Comparison of ENCODE assay signal across 1 cellular context in the genomic region with DNA sequence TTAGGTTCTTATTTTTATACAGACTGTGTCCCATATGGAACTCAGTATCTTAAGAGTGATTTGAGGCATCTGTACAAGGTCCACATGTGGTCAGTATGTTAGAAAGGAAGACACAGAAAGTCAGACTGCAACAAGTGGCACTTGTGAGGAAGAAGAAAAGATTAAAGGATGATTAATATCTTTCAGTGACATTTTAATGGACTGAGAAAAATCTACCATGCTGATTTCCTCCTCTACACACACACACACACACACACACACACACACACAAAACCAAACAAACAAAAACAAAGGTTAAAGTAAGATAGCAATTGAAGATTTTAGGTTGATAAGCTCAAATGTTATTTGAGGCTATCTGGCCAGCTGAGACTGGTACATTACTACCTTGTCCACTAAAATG.
TF ChIP-seq lines count a peak whose summit lies in the region.

No MANE protein-coding gene starts in this region.

TF ChIP-seq in GM23338, 12 proteins besides CTCF, POLR2A, EP300 and RAD21 (continued from another document):
- TF ChIP-seq, protein P1, sequence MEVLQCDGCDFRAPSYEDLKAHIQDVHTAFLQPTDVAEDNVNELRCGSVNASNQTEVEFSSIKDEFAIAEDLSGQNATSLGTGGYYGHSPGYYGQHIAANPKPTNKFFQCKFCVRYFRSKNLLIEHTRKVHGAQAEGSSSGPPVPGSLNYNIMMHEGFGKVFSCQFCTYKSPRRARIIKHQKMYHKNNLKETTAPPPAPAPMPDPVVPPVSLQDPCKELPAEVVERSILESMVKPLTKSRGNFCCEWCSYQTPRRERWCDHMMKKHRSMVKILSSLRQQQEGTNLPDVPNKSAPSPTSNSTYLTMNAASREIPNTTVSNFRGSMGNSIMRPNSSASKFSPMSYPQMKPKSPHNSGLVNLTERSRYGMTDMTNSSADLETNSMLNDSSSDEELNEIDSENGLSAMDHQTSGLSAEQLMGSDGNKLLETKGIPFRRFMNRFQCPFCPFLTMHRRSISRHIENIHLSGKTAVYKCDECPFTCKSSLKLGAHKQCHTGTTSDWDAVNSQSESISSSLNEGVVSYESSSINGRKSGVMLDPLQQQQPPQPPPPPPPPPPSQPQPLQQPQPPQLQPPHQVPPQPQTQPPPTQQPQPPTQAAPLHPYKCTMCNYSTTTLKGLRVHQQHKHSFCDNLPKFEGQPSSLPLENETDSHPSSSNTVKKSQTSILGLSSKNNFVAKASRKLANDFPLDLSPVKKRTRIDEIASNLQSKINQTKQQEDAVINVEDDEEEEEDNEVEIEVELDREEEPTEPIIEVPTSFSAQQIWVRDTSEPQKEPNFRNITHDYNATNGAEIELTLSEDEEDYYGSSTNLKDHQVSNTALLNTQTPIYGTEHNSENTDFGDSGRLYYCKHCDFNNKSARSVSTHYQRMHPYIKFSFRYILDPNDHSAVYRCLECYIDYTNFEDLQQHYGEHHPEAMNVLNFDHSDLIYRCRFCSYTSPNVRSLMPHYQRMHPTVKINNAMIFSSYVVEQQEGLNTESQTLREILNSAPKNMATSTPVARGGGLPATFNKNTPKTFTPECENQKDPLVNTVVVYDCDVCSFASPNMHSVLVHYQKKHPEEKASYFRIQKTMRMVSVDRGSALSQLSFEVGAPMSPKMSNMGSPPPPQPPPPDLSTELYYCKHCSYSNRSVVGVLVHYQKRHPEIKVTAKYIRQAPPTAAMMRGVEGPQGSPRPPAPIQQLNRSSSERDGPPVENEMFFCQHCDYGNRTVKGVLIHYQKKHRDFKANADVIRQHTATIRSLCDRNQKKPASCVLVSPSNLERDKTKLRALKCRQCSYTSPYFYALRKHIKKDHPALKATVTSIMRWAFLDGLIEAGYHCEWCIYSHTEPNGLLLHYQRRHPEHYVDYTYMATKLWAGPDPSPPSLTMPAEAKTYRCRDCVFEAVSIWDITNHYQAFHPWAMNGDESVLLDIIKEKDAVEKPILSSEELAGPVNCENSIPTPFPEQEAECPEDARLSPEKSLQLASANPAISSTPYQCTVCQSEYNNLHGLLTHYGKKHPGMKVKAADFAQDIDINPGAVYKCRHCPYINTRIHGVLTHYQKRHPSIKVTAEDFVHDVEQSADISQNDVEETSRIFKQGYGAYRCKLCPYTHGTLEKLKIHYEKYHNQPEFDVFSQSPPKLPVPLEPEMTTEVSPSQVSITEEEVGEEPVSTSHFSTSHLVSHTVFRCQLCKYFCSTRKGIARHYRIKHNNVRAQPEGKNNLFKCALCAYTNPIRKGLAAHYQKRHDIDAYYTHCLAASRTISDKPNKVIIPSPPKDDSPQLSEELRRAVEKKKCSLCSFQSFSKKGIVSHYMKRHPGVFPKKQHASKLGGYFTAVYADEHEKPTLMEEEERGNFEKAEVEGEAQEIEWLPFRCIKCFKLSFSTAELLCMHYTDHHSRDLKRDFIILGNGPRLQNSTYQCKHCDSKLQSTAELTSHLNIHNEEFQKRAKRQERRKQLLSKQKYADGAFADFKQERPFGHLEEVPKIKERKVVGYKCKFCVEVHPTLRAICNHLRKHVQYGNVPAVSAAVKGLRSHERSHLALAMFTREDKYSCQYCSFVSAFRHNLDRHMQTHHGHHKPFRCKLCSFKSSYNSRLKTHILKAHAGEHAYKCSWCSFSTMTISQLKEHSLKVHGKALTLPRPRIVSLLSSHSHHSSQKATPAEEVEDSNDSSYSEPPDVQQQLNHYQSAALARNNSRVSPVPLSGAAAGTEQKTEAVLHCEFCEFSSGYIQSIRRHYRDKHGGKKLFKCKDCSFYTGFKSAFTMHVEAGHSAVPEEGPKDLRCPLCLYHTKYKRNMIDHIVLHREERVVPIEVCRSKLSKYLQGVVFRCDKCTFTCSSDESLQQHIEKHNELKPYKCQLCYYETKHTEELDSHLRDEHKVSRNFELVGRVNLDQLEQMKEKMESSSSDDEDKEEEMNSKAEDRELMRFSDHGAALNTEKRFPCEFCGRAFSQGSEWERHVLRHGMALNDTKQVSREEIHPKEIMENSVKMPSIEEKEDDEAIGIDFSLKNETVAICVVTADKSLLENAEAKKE (CRISPR knock-in tag; IDR thresholded peaks at IDR 0.05), result no peak
- TF ChIP-seq JUNB (IDR thresholded peaks at IDR 0.05; ENCODE audit: unreplicated experiment), result no peak
- TF ChIP-seq STAT1 (IDR thresholded peaks at IDR 0.05; ENCODE audit: unreplicated experiment), result no peak
- TF ChIP-seq, protein P2, sequence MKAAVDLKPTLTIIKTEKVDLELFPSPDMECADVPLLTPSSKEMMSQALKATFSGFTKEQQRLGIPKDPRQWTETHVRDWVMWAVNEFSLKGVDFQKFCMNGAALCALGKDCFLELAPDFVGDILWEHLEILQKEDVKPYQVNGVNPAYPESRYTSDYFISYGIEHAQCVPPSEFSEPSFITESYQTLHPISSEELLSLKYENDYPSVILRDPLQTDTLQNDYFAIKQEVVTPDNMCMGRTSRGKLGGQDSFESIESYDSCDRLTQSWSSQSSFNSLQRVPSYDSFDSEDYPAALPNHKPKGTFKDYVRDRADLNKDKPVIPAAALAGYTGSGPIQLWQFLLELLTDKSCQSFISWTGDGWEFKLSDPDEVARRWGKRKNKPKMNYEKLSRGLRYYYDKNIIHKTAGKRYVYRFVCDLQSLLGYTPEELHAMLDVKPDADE (IDR thresholded peaks at IDR 0.05), result no peak
